ENCODE assay signal across 10 cellular contexts in genomic region chr22:37533995-37534394, GRCh38. TPM values are rescaled to one million over a fixed set of nuclear protein-coding genes. Genes with fewer than 3 reads are reported as not detected.
DNase-seq lines count a peak whose midpoint lies in the region; ATAC-seq and TF ChIP-seq lines count a peak whose summit lies in the region.
"Had no signal": no experiment of that assay in that cellular context is flagged by ENCODE, and none has a peak within 500 bp of the region (broad histone marks: within the 10 kb centered on the region; RNA-seq: fewer than 3 reads in every experiment).

No MANE protein-coding gene starts in this region.

- peak; percentile 49 for ATAC-seq in activated CD8-positive, alpha-beta T cell treated with anti-CD3 and anti-CD28 coated beads for 36 hours
- ATAC-seq in HG02885 (IDR thresholded peaks at IDR 0.05; ENCODE audit: poor library complexity, unreplicated experiment): no peak
- ATAC-seq: sciatic nerve had no signal

- DNase-seq in DMS53 (lab: John Stamatoyannopoulos, UW) (peak; percentile 69), DMS53 treated with DMSO at 0.1 percent for 48 hours (lab: John Stamatoyannopoulos, UW; ENCODE audit: unreplicated experiment) (no peak), NCI-H1694 (lab: John Stamatoyannopoulos, UW) (peak; percentile 91), myocyte (ENCODE audit: low read depth) (peak; percentile 63), T-helper 9 cell (no peak), HuH-7.5 (ENCODE audit: low spot score) (no peak)
- DNase-seq in activated CD8-positive, alpha-beta T cell treated with anti-CD3 and anti-CD28 coated beads for 36 hours: peak; percentile 53

- intact Hi-C loops in activated CD8-positive, alpha-beta T cell treated with anti-CD3 and anti-CD28 coated beads for 36 hours (cut with micrococcal nuclease): no loop called here

- CTCF ChIA-PET in activated CD8-positive, alpha-beta T cell treated with anti-CD3 and anti-CD28 coated beads for 36 hours (lab: Charles Lee): interaction anchor here (0.6 to 1.7 kb wide), 7 partner anchors 31 to 273 kb away, joined by 3 to 7 read pairs (median 3); no protein-coding TSS in a partner anchor

- H3K27ac Mint-ChIP-seq in activated CD8-positive, alpha-beta T cell treated with anti-CD3 and anti-CD28 coated beads for 36 hours: no peak overlapping the region

- peaks cover 12% of the 10 kb centered on the region for H3K27me3 Mint-ChIP-seq in activated CD8-positive, alpha-beta T cell treated with anti-CD3 and anti-CD28 coated beads for 36 hours

- POLR2A ChIA-PET in activated CD8-positive, alpha-beta T cell treated with anti-CD3 and anti-CD28 coated beads for 36 hours (lab: Charles Lee): no interaction called here

- no peaks in the 10 kb centered on the region for H3K36me3 Mint-ChIP-seq in activated CD8-positive, alpha-beta T cell treated with anti-CD3 and anti-CD28 coated beads for 36 hours (ENCODE audit: low read depth)

- peaks cover 28% of the 10 kb centered on the region for H3K4me1 Mint-ChIP-seq in activated CD8-positive, alpha-beta T cell treated with anti-CD3 and anti-CD28 coated beads for 36 hours (ENCODE audit: low read depth)

- H3K9me3 Mint-ChIP-seq in activated CD8-positive, alpha-beta T cell treated with anti-CD3 and anti-CD28 coated beads for 36 hours: no peaks in the 10 kb centered on the region

- TF ChIP-seq CTCF in activated CD8-positive, alpha-beta T cell treated with anti-CD3 and anti-CD28 coated beads for 36 hours (IDR thresholded peaks at IDR 0.05): no peak

- no peak overlapping the region for H3K4me3 Mint-ChIP-seq in activated CD8-positive, alpha-beta T cell treated with anti-CD3 and anti-CD28 coated beads for 36 hours

RNA-seq across cellular contexts. Expression of gene CARD10, which starts 14.8 kb away (rescaled TPM):
- total RNA-seq in activated CD8-positive, alpha-beta T cell treated with anti-CD3 and anti-CD28 coated beads for 36 hours: under 1 TPM; 0.09 to 0.18 TPM
- 5.7 and 7.3 TPM in 2 replicates for total RNA-seq in myocyte
- polyA plus RNA-seq in myocyte (2012): 1.4 TPM

RNA-seq across cellular contexts. Expression of gene CDC42EP1, which starts 26.3 kb away (rescaled TPM):
- under 1 TPM; 0.59 to 0.72 TPM for total RNA-seq in activated CD8-positive, alpha-beta T cell treated with anti-CD3 and anti-CD28 coated beads for 36 hours
- total RNA-seq in myocyte: 76.4 and 76.6 TPM in 2 replicates
- polyA plus RNA-seq in myocyte (2012): 168 TPM

RNA-seq across cellular contexts. Expression of gene LGALS2, which starts 45.9 kb away (rescaled TPM):
- total RNA-seq in activated CD8-positive, alpha-beta T cell treated with anti-CD3 and anti-CD28 coated beads for 36 hours: not detected
- not detected in 2 replicates for total RNA-seq in myocyte
- not detected for polyA plus RNA-seq in myocyte (2012)
- total RNA-seq: A673, sciatic nerve had no signal

RNA-seq across cellular contexts. Expression of gene MFNG, which starts 47.8 kb away (rescaled TPM):
- 100 to 1,000 TPM; 155 to 160 TPM for total RNA-seq in activated CD8-positive, alpha-beta T cell treated with anti-CD3 and anti-CD28 coated beads for 36 hours
- 0.51 and 0.68 TPM in 2 replicates for total RNA-seq in myocyte
- not detected for polyA plus RNA-seq in myocyte (2012)
- total RNA-seq: A673 had no signal

Comparison
In these comparisons a context has a peak if more than half of its experiments do, and no peak if none do; other contexts are left out.
1. DNase-seq: peak in DMS53 (single experiment), NCI-H1694 (single experiment), activated CD8-positive, alpha-beta T cell treated with anti-CD3 and anti-CD28 coated beads for 36 hours (single experiment) and myocyte (single experiment); none in DMS53 treated with DMSO at 0.1 percent for 48 hours (single experiment), T-helper 9 cell (single experiment) and HuH-7.5 (single experiment).
2. RNA of gene CDC42EP1, which starts 26.3 kb away (total RNA-seq): 76.4 to 76.6 TPM in myocyte; 0.59 to 0.72 TPM in activated CD8-positive, alpha-beta T cell treated with anti-CD3 and anti-CD28 coated beads for 36 hours; every median in the first group is over 10 times any median in the second.